In genomic region chr20:23391707-23392310, GRCh38 we compare ENCODE assay signal across 2 cellular contexts.
TF ChIP-seq lines count a peak whose summit lies in the region.

No MANE protein-coding gene starts in this region.

TF ChIP-seq in H1, 55 proteins besides CTCF, POLR2A, EP300 and RAD21:
- TF ChIP-seq TCF12 (IDR thresholded peaks at IDR 0.05; ENCODE audit: low read depth, low read length) (0 out of 2 replicates have a peak, but pooled peaks have one; percentile 7), JUND (IDR thresholded peaks at IDR 0.05; ENCODE audit: low read length) (no peak), NANOG (IDR thresholded peaks at IDR 0.05; ENCODE audit: insufficient read depth, low read depth, low read length, poor library complexity, severe bottlenecking) (peak; percentile 56), BRCA1 (IDR thresholded peaks at IDR 0.05; ENCODE audit: low read depth, low read length) (no peak), POU5F1 (IDR thresholded peaks at IDR 0.05; ENCODE audit: low read depth, low read length) (peak; percentile 35; the same call in 1 of the 2 replicates), ASH2L (IDR thresholded peaks at IDR 0.05; ENCODE audit: low read length) (no peak), HDAC2 (IDR thresholded peaks at IDR 0.05; ENCODE audit: borderline replicate concordance in 1 of 2, low read depth in 2 of 2, low read length in 2 of 2) (0 out of 4 replicates have a peak, but pooled peaks of 1 of the 2 experiments have one; percentile 22)

TF ChIP-seq in SK-N-SH treated with all-trans-retinoic acid at 6 μM for 48 hours, 23 proteins besides CTCF, POLR2A, EP300 and RAD21:
- TF ChIP-seq GLIS3 (CRISPR knock-in tag; IDR thresholded peaks at IDR 0.05) (no peak), ZNF70 (CRISPR knock-in tag; IDR thresholded peaks at IDR 0.05) (no peak), ZC3H10 (CRISPR knock-in tag; IDR thresholded peaks at IDR 0.05) (no peak), ZFP30 (CRISPR knock-in tag; IDR thresholded peaks at IDR 0.05) (no peak), ZNF8 (CRISPR knock-in tag; IDR thresholded peaks at IDR 0.05) (no peak), ZNF565 (CRISPR knock-in tag; conservative IDR thresholded peaks at IDR 0.05; ENCODE audit: low read depth) (no peak), RARB (CRISPR knock-in tag; IDR thresholded peaks at IDR 0.05) (no peak), POU6F1 (CRISPR knock-in tag; IDR thresholded peaks at IDR 0.05; ENCODE audit: borderline replicate concordance, low read depth) (no peak), TSHZ2 (CRISPR knock-in tag; IDR thresholded peaks at IDR 0.05) (no peak), CSRNP3 (CRISPR knock-in tag; IDR thresholded peaks at IDR 0.05) (no peak), PPARA (CRISPR knock-in tag; IDR thresholded peaks at IDR 0.05; ENCODE audit: borderline replicate concordance) (no peak), CSDC2 (CRISPR knock-in tag; IDR thresholded peaks at IDR 0.05) (no peak), ISL1 (CRISPR knock-in tag; IDR thresholded peaks at IDR 0.05) (no peak)
TF ChIP-seq in SK-N-SH treated with all-trans-retinoic acid at 6 μM for 48 hours: peak in this region for 0.
